9 cellular contexts compared by ENCODE assay signal in the genomic region with DNA sequence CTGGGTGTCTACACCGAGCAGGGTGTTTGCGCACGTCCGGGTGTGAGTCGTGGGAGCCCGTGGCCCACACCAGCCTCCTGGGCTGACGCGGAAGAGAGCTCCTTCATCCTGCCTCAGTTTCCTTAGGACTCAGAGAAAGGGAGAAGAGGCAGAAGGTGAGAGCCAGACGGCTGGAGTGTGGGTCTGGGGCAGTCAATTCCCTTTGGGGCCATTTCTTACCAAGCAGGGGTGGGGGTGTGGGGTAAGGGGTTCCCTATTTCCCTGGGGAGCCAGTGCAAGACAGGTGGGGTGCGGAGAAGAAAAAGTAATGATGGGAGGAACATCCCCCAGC. TPM values are rescaled to one million over a fixed set of nuclear protein-coding genes. Genes with fewer than 3 reads are reported as not detected.
DNase-seq lines count a peak whose midpoint lies in the region; ATAC-seq, FAIRE-seq and TF ChIP-seq lines count a peak whose summit lies in the region.
"Had no signal": no experiment of that assay in that cellular context is flagged by ENCODE, and none has a peak within 500 bp of the region (broad histone marks: within the 10 kb centered on the region; RNA-seq: fewer than 3 reads in every experiment).

No MANE protein-coding gene starts in this region.

- peak overlapping the region; percentile 61 for H3K4me3 Mint-ChIP-seq in activated CD4-positive, alpha-beta T cell treated with anti-CD3 and anti-CD28 coated beads, Interleukin-2, amount 10 ng/mL, durations not matched to agents 24 days and 14 days

- no peak overlapping the region for H3K9ac ChIP-seq in GM12878 (ENCODE audit: control insufficient read depth, insufficient read depth, low read length)
- no peak overlapping the region for H3K9ac ChIP-seq in liver (ENCODE audit: low read depth in 1 of 2, low read length in 2 of 2)

- H2AFZ ChIP-seq in GM12878 (ENCODE audit: control insufficient read depth, low read depth, low read length), result no peak overlapping the region

- H4K20me1 ChIP-seq in GM12878 (ENCODE audit: control insufficient read depth, insufficient read depth), result no peaks in the 10 kb centered on the region

- TF ChIP-seq CTCF in GM12878 (IDR thresholded peaks at IDR 0.05 in 2 of 3, conservative IDR thresholded peaks at IDR 0.05 in 1 of 3; ENCODE audit: control insufficient read depth in 2 of 3, extremely low read depth in 1 of 3, insufficient read depth in 1 of 3, low read depth in 3 of 3, low read length in 3 of 3) (no peak), liver (IDR thresholded peaks at IDR 0.05; ENCODE audit: low read depth, low read length, missing input control) (no peak), stomach (IDR thresholded peaks at IDR 0.05) (no peak)

- intact Hi-C loops in activated CD4-positive, alpha-beta T cell treated with anti-CD3 and anti-CD28 coated beads, Interleukin-2, amount 10 ng/mL, durations not matched to agents 24 days and 14 days (cut with micrococcal nuclease), result no loop called here
- intact Hi-C loops in GM12878 (cut with micrococcal nuclease; ENCODE audit: unreplicated experiment) (no loop called here), stomach (cut with DNase I; ENCODE audit: low total_unique reads) (no loop called here)

- ATAC-seq in GM12878 (no peak), GM19397 (IDR thresholded peaks at IDR 0.05; ENCODE audit: unreplicated experiment) (no peak), GM21737 (IDR thresholded peaks at IDR 0.05; ENCODE audit: unreplicated experiment) (no peak)

- H3K36me3 ChIP-seq in GM12878 (ENCODE audit: control insufficient read depth in 2 of 2, insufficient read depth in 2 of 2, low read length in 1 of 2) (no peaks in the 10 kb centered on the region), liver (ENCODE audit: control insufficient read depth in 4 of 4, insufficient read depth in 3 of 4, low read depth in 1 of 4, low read length in 3 of 4) (no peaks in the 10 kb centered on the region), stomach (no peaks in the 10 kb centered on the region)

- WGBS in GM12878 (ENCODE audit: insufficient coverage, insufficient replicate concordance, low lambda C conversion rate, missing lambda C conversion rate), result 30% methylated on average over 10 of the region's 10 CpGs
- 15% methylated on average over 10 of the region's 10 CpGs for WGBS in liver
- 9 to 27% (median 13%) methylated on average over 10 of the region's 10 CpGs for WGBS in stomach, 5 donors

- SMC1A ChIA-PET in GM12878 (lab: Charles Lee; ENCODE audit: uncharacterized antibody, unreplicated experiment), result no interaction called here

- H3K4me3 ChIP-seq in GM12878, result no peak overlapping the region
- peak overlapping the region in 2 of 3 donors; percentile 6 to 45 for H3K4me3 ChIP-seq in liver (ENCODE audit: low read depth in 1 of 3, low read length in 3 of 3)
- H3K4me3 ChIP-seq in stomach, result peak overlapping the region; percentile 40 to 65 (median 48)

- no peak for TF ChIP-seq POLR2A in GM12878 (IDR thresholded peaks at IDR 0.05; ENCODE audit: low read depth, low read length)
- TF ChIP-seq POLR2A in stomach (IDR thresholded peaks at IDR 0.05), result no peak

- H3K27ac ChIP-seq in GM12878 (ENCODE audit: control insufficient read depth, insufficient read depth) (no peak overlapping the region), liver (ENCODE audit: low read depth in 1 of 2, low read length in 2 of 2) (no peak overlapping the region), stomach (no peak overlapping the region)

- TF ChIP-seq EP300 in GM12878 (IDR thresholded peaks at IDR 0.05; ENCODE audit: borderline replicate concordance in 1 of 2, control insufficient read depth in 1 of 2, low read depth in 2 of 2, low read length in 2 of 2) (no peak), stomach (IDR thresholded peaks at IDR 0.05) (no peak)

- H3K9me3 Mint-ChIP-seq in activated CD4-positive, alpha-beta T cell treated with anti-CD3 and anti-CD28 coated beads, Interleukin-2, amount 10 ng/mL, durations not matched to agents 24 days and 14 days, result no peaks in the 10 kb centered on the region

- CTCF ChIA-PET in GM12878 (lab: Yijun Ruan, JAX), result interaction anchor here (1.3 to 10.4 kb wide), 3 partner anchors 10 to 23 kb away, joined by 4 to 73 read pairs (median 39); a partner anchor contains a TSS

- FAIRE-seq in GM12878 (lab: Jason Lieb, UNC), result no peak

- H3K9me3 ChIP-seq in GM12878 (replicated peaks; ENCODE audit: control insufficient read depth, insufficient read depth, low read length) (no peaks in the 10 kb centered on the region), liver (ENCODE audit: control insufficient read depth in 4 of 4, low read length in 3 of 4) (no peaks in the 10 kb centered on the region), stomach (no peaks in the 10 kb centered on the region)

- no peak overlapping the region for H3K27ac Mint-ChIP-seq in activated CD4-positive, alpha-beta T cell treated with anti-CD3 and anti-CD28 coated beads, Interleukin-2, amount 10 ng/mL, durations not matched to agents 24 days and 14 days

- RAD21 ChIA-PET in GM12878 (lab: Charles Lee; ENCODE audit: unreplicated experiment), result interaction anchor here (1.0 to 1.4 kb wide), 2 partner anchors 16 to 23 kb away, joined by 3 read pairs; no protein-coding TSS in a partner anchor

- H3K27me3 Mint-ChIP-seq in activated CD4-positive, alpha-beta T cell treated with anti-CD3 and anti-CD28 coated beads, Interleukin-2, amount 10 ng/mL, durations not matched to agents 24 days and 14 days, result peaks cover 43% of the 10 kb centered on the region

- H3K4me1 Mint-ChIP-seq in activated CD4-positive, alpha-beta T cell treated with anti-CD3 and anti-CD28 coated beads, Interleukin-2, amount 10 ng/mL, durations not matched to agents 24 days and 14 days, result peaks cover 19% of the 10 kb centered on the region

- DNase-seq in activated CD4-positive, alpha-beta T cell treated with anti-CD3 and anti-CD28 coated beads, Interleukin-2, amount 10 ng/mL, durations not matched to agents 24 days and 14 days, result no peak
- no peak for DNase-seq in activated CD4-positive, alpha-beta T cell treated with anti-CD3 and anti-CD28 coated beads, Interleukin-2, amount 50 U/mL, for 4 hours
- DNase-seq in GM12878 (ENCODE audit: low read depth, low spot score) (no peak), stomach (no peak), NCI-H748 treated with DMSO at 0.1 percent for 48 hours (lab: John Stamatoyannopoulos, UW) (no peak)
- DNase-seq: NCI-H226 had no signal

- H3K4me2 ChIP-seq in GM12878 (ENCODE audit: control insufficient read depth, insufficient read depth), result peak overlapping the region; percentile 33; the same call in 1 of the 2 replicates

- peaks cover 4 to 10% of the 10 kb centered on the region in 2 experiments; a peak in 3 of 4 replicates for H3K27me3 ChIP-seq in GM12878 (replicated peaks in 1 of 2; ENCODE audit: control insufficient read depth in 2 of 2, insufficient read depth in 2 of 2, low read length in 1 of 2)
- H3K27me3 ChIP-seq in liver (ENCODE audit: control insufficient read depth in 4 of 4, insufficient read depth in 4 of 4, low read length in 3 of 4), result peaks cover 2 to 5% (median 4%) of the 10 kb centered on the region in 4 donors
- H3K27me3 ChIP-seq in stomach, result peaks cover 5 to 66% (median 36%) of the 10 kb centered on the region in 3 donors

- no TSS peak for BruUV-seq in GM12878 (replicated peaks; lab: Mats Ljungman, UMichigan)

- H3K79me2 ChIP-seq in GM12878 (ENCODE audit: control insufficient read depth, insufficient read depth, low read length), result no peaks in the 10 kb centered on the region

- no peaks in the 10 kb centered on the region for H3K36me3 Mint-ChIP-seq in activated CD4-positive, alpha-beta T cell treated with anti-CD3 and anti-CD28 coated beads, Interleukin-2, amount 10 ng/mL, durations not matched to agents 24 days and 14 days (ENCODE audit: low read depth)

- no peaks in the 10 kb centered on the region for H3K4me1 ChIP-seq in GM12878 (ENCODE audit: control insufficient read depth, insufficient read depth, low read length)
- H3K4me1 ChIP-seq in liver (ENCODE audit: control insufficient read depth in 4 of 4, insufficient read depth in 4 of 4, low read length in 3 of 4), result peaks cover 5 to 9% (median 8%) of the 10 kb centered on the region in 4 donors
- H3K4me1 ChIP-seq in stomach, result peaks cover 14 to 20% (median 16%) of the 10 kb centered on the region in 4 donors

- in situ Hi-C loops in GM12878 (cut with MboI), result no loop called here

- no peak for TF ChIP-seq RAD21 in GM12878 (IDR thresholded peaks at IDR 0.05; ENCODE audit: insufficient read depth, low read depth, low read length)
- TF ChIP-seq RAD21 in liver (IDR thresholded peaks at IDR 0.05), result no peak

- POLR2A ChIA-PET in GM12878 (lab: Charles Lee), result interaction anchor here (0.7 kb wide), 1 partner anchor 80 kb away, joined by 4 read pairs; a partner anchor contains a TSS

RNA-seq across cellular contexts. Expression of a gene that starts 0.8 kb away (rescaled TPM):
- 0.28 and 0.56 TPM in 2 replicates for total RNA-seq in activated CD4-positive, alpha-beta T cell treated with anti-CD3 and anti-CD28 coated beads, Interleukin-2, amount 10 ng/mL, durations not matched to agents 24 days and 14 days
- total RNA-seq in GM12878 (2013; cell fraction: nucleolus; rRNA removed), result not detected in 2 replicates
- total RNA-seq in GM12878 (2014; rRNA removed) (not detected in 2 replicates), GM12878 (2014; rRNA removed; fragmentation: Illumina TruSeq; extraction: Trizol) (not detected in 2 replicates), GM12878 (2021) (not detected in 2 replicates), liver (not detected), stomach (10 to 100 TPM in 1 of 5 donors, under 1 TPM in 1, not detected in 3; 0.55 to 27.8 TPM)
- not detected for polyA plus RNA-seq in GM12878 (2011; ENCODE audit: low read depth)
- polyA plus RNA-seq in GM12878 (2011; rRNA removed) (not detected in 2 replicates), GM12878 (2014; fragmentation: Illumina TruSeq; extraction: Trizol) (not detected in 2 replicates), GM12878 (2014; fragmentation: Nextera tagmentation; extraction: Ambion mirVana) (under 1 TPM in 1 of 2 experiments, not detected in 1; 0.04 TPM), GM12878 (2014; rRNA removed) (0.05 TPM in 1 of 2 replicates, not detected in the other), GM12878 (2016; fragmentation: Nextera tagmentation; extraction: Ambion mirVana) (not detected), liver (not detected), stomach (under 1 TPM in 1 of 3 donors, not detected in 2; 0.10 TPM)
- 0.04 and 0.05 TPM in 2 replicates for polyA plus RNA-seq in GM12878 (2011; cell fraction: cytosol; rRNA removed)
- polyA plus RNA-seq in GM12878 (2011; cell fraction: nucleus; rRNA removed), result not detected in 2 replicates
- not detected in 2 replicates for polyA plus RNA-seq in GM12878 (2012)
- polyA minus RNA-seq in GM12878 (2011; rRNA and poly(A)+ RNA removed), result not detected in 2 replicates
- not detected in 2 replicates for polyA minus RNA-seq in GM12878 (2011; cell fraction: cytosol; rRNA and poly(A)+ RNA removed)
- not detected in 2 replicates for polyA minus RNA-seq in GM12878 (2011; cell fraction: nucleus; rRNA and poly(A)+ RNA removed)

RNA-seq across cellular contexts. Expression of a gene that starts 14.3 kb away (rescaled TPM):
- total RNA-seq in activated CD4-positive, alpha-beta T cell treated with anti-CD3 and anti-CD28 coated beads, Interleukin-2, amount 10 ng/mL, durations not matched to agents 24 days and 14 days, result 118 and 125 TPM in 2 replicates
- total RNA-seq in GM12878 (2013; cell fraction: nucleolus; rRNA removed), result 149 and 168 TPM in 2 replicates
- total RNA-seq in GM12878 (2014; rRNA removed) (66.6 and 84.8 TPM in 2 replicates), GM12878 (2014; rRNA removed; fragmentation: Illumina TruSeq; extraction: Trizol) (72.9 and 81.4 TPM in 2 replicates), GM12878 (2021) (58.7 and 65.3 TPM in 2 replicates), liver (10 to 100 TPM; 24.1 to 26.4 TPM), stomach (10 to 100 TPM in 4 of 5 donors, 1 to 10 TPM in 1; 4.5 to 72.1 (median 16.9) TPM)
- polyA plus RNA-seq in GM12878 (2011; ENCODE audit: low read depth), result 23.7 TPM
- polyA plus RNA-seq in GM12878 (2011; rRNA removed) (80.9 and 136 TPM in 2 replicates), GM12878 (2014; fragmentation: Illumina TruSeq; extraction: Trizol) (71.2 and 84.0 TPM in 2 replicates), GM12878 (2014; fragmentation: Nextera tagmentation; extraction: Ambion mirVana) (100 to 1,000 TPM in 1 of 2 experiments, 10 to 100 TPM in 1; 76.6 to 101 TPM), GM12878 (2014; rRNA removed) (59.6 and 70.4 TPM in 2 replicates), GM12878 (2016; fragmentation: Nextera tagmentation; extraction: Ambion mirVana) (100 to 1,000 TPM; 103 to 106 TPM), liver (10 to 100 TPM; 12.3 to 23.8 TPM), stomach (10 to 100 TPM; 25.6 to 40.8 (median 32.0) TPM)
- polyA plus RNA-seq in GM12878 (2011; cell fraction: cytosol; rRNA removed), result 21.4 and 24.0 TPM in 2 replicates
- polyA plus RNA-seq in GM12878 (2011; cell fraction: nucleus; rRNA removed), result 58.1 and 71.2 TPM in 2 replicates
- polyA plus RNA-seq in GM12878 (2012), result 32.4 and 42.0 TPM in 2 replicates
- 25.2 and 35.7 TPM in 2 replicates for polyA minus RNA-seq in GM12878 (2011; rRNA and poly(A)+ RNA removed)
- polyA minus RNA-seq in GM12878 (2011; cell fraction: cytosol; rRNA and poly(A)+ RNA removed), result 11.0 and 18.6 TPM in 2 replicates
- 25.0 and 40.1 TPM in 2 replicates for polyA minus RNA-seq in GM12878 (2011; cell fraction: nucleus; rRNA and poly(A)+ RNA removed)

RNA-seq across cellular contexts. Expression of a gene that starts 35.3 kb away (rescaled TPM):
- 48.0 and 51.8 TPM in 2 replicates for total RNA-seq in activated CD4-positive, alpha-beta T cell treated with anti-CD3 and anti-CD28 coated beads, Interleukin-2, amount 10 ng/mL, durations not matched to agents 24 days and 14 days
- total RNA-seq in GM12878 (2013; cell fraction: nucleolus; rRNA removed), result 25.6 and 31.0 TPM in 2 replicates
- total RNA-seq in GM12878 (2014; rRNA removed), result 6.3 and 6.4 TPM in 2 replicates
- total RNA-seq in GM12878 (2014; rRNA removed; fragmentation: Illumina TruSeq; extraction: Trizol), result 6.1 and 6.4 TPM in 2 replicates
- 16.4 and 19.5 TPM in 2 replicates for total RNA-seq in GM12878 (2021)
- 2.4 TPM for polyA plus RNA-seq in GM12878 (2011; ENCODE audit: low read depth)
- polyA plus RNA-seq in GM12878 (2011; rRNA removed), result 31.1 and 33.0 TPM in 2 replicates
- 21.9 and 22.4 TPM in 2 replicates for polyA plus RNA-seq in GM12878 (2011; cell fraction: cytosol; rRNA removed)
- 14.3 and 17.5 TPM in 2 replicates for polyA plus RNA-seq in GM12878 (2011; cell fraction: nucleus; rRNA removed)
- 3.7 and 6.4 TPM in 2 replicates for polyA plus RNA-seq in GM12878 (2012)
- polyA plus RNA-seq in GM12878 (2014; fragmentation: Illumina TruSeq; extraction: Trizol), result 11.4 and 19.3 TPM in 2 replicates
- 1 to 10 TPM; 3.0 to 4.5 TPM for polyA plus RNA-seq in GM12878 (2014; fragmentation: Nextera tagmentation; extraction: Ambion mirVana)
- polyA plus RNA-seq in GM12878 (2014; rRNA removed), result 8.0 and 12.5 TPM in 2 replicates
- polyA plus RNA-seq in GM12878 (2016; fragmentation: Nextera tagmentation; extraction: Ambion mirVana), result 1 to 10 TPM; 1.9 to 4.5 TPM
- polyA minus RNA-seq in GM12878 (2011; rRNA and poly(A)+ RNA removed), result 61.7 and 73.4 TPM in 2 replicates
- polyA minus RNA-seq in GM12878 (2011; cell fraction: cytosol; rRNA and poly(A)+ RNA removed), result 9.2 and 15.0 TPM in 2 replicates
- 8.7 and 23.7 TPM in 2 replicates for polyA minus RNA-seq in GM12878 (2011; cell fraction: nucleus; rRNA and poly(A)+ RNA removed)
- total RNA-seq in liver, result 1 to 10 TPM; 7.8 to 9.4 TPM
- 1 to 10 TPM; 2.3 to 4.4 TPM for polyA plus RNA-seq in liver
- total RNA-seq in stomach, result 10 to 100 TPM in 1 of 5 donors, 1 to 10 TPM in 4; 4.9 to 96.9 (median 7.5) TPM
- polyA plus RNA-seq in stomach, result 1 to 10 TPM; 1.6 to 2.1 (median 1.9) TPM

RNA-seq across cellular contexts. Expression of a gene that starts 43.7 kb away (rescaled TPM):
- total RNA-seq in activated CD4-positive, alpha-beta T cell treated with anti-CD3 and anti-CD28 coated beads, Interleukin-2, amount 10 ng/mL, durations not matched to agents 24 days and 14 days, result 0.37 TPM in 1 of 2 replicates, not detected in the other
- total RNA-seq in GM12878 (2013; cell fraction: nucleolus; rRNA removed), result not detected in 2 replicates
- total RNA-seq in GM12878 (2014; rRNA removed) (0.60 TPM in 1 of 2 replicates, not detected in the other), GM12878 (2014; rRNA removed; fragmentation: Illumina TruSeq; extraction: Trizol) (not detected in 2 replicates), GM12878 (2021) (0.10 TPM in 1 of 2 replicates, not detected in the other), liver (under 1 TPM in 1 of 2 donors, not detected in 1; 0.08 TPM), stomach (not detected)
- not detected for polyA plus RNA-seq in GM12878 (2011; ENCODE audit: low read depth)
- polyA plus RNA-seq in GM12878 (2011; rRNA removed) (0.09 TPM in 1 of 2 replicates, not detected in the other), GM12878 (2014; fragmentation: Illumina TruSeq; extraction: Trizol) (0.03 TPM in 1 of 2 replicates, not detected in the other), GM12878 (2014; fragmentation: Nextera tagmentation; extraction: Ambion mirVana) (not detected), GM12878 (2014; rRNA removed) (0.06 TPM in 1 of 2 replicates, not detected in the other), GM12878 (2016; fragmentation: Nextera tagmentation; extraction: Ambion mirVana) (not detected), liver (under 1 TPM in 1 of 2 donors, not detected in 1; 0.17 TPM), stomach (not detected)
- 0.07 TPM in 1 of 2 replicates, not detected in the other for polyA plus RNA-seq in GM12878 (2011; cell fraction: cytosol; rRNA removed)
- not detected in 2 replicates for polyA plus RNA-seq in GM12878 (2011; cell fraction: nucleus; rRNA removed)
- 0.18 TPM in 1 of 2 replicates, not detected in the other for polyA plus RNA-seq in GM12878 (2012)
- not detected in 2 replicates for polyA minus RNA-seq in GM12878 (2011; rRNA and poly(A)+ RNA removed)
- polyA minus RNA-seq in GM12878 (2011; cell fraction: cytosol; rRNA and poly(A)+ RNA removed), result not detected in 2 replicates
- polyA minus RNA-seq in GM12878 (2011; cell fraction: nucleus; rRNA and poly(A)+ RNA removed), result 0.12 TPM in 1 of 2 replicates, not detected in the other
